ENCODE assay signal across 18 cellular contexts in genomic region chr13:102978168-102978567, GRCh38.
DNase-seq lines count a peak whose midpoint lies in the region; ATAC-seq and TF ChIP-seq lines count a peak whose summit lies in the region.
"Had no signal": no experiment of that assay in that cellular context is flagged by ENCODE, and none has a peak within 500 bp of the region (broad histone marks: within the 10 kb centered on the region; RNA-seq: fewer than 3 reads in every experiment).

No MANE protein-coding gene starts in this region.

- H3K4me3 ChIP-seq in astrocyte of the spinal cord (ENCODE audit: low read depth, low read length): no peak overlapping the region
- peak overlapping the region in 6 of 10 donors; percentile 16 to 44 (median 34) for H3K4me3 ChIP-seq in heart right ventricle
- H3K4me3 ChIP-seq in skeletal muscle tissue (ENCODE audit: low read length in 3 of 3): peak overlapping the region in 2 of 3 donors; percentile 6 to 57

- intact Hi-C loops in heart right ventricle (cut with DNase I): no loop called here

- H3K36me3 ChIP-seq in heart right ventricle: no peaks in the 10 kb centered on the region
- H3K36me3 ChIP-seq in skeletal muscle tissue (ENCODE audit: control insufficient read depth in 3 of 3, insufficient read depth in 3 of 3, low read length in 3 of 3): no peaks in the 10 kb centered on the region

- ATAC-seq in GM18868 (IDR thresholded peaks at IDR 0.05; ENCODE audit: unreplicated experiment) (peak; percentile 44), heart right ventricle (peak in 2 of 8 donors; percentile 30 to 34), GM21825 (IDR thresholded peaks at IDR 0.05; ENCODE audit: unreplicated experiment) (no peak)
- ATAC-seq in activated T-helper 17 cell treated with anti-CD3 and anti-CD28 coated beads, Interleukin-2, amount 50 U/mL, for 72 hours (replicated peaks): no peak
- ATAC-seq: activated CD8-positive, alpha-beta T cell treated with anti-CD3 and anti-CD28 coated beads for 36 hours; HepG2 had no signal

- H3K9me3 ChIP-seq in heart right ventricle: no peaks in the 10 kb centered on the region
- no peaks in the 10 kb centered on the region for H3K9me3 ChIP-seq in skeletal muscle tissue (ENCODE audit: control insufficient read depth in 3 of 3, low read length in 3 of 3)

- H3K27me3 Mint-ChIP-seq in activated T-helper 17 cell treated with anti-CD3 and anti-CD28 coated beads, Interleukin-2, amount 50 U/mL, for 72 hours: peaks cover 21% of the 10 kb centered on the region

- DNase-seq in astrocyte of the spinal cord (ENCODE audit: low read depth, low spot score) (peak; percentile 2), heart right ventricle (no peak), HuH-7 (ENCODE audit: low spot score) (no peak), HK-2 (ENCODE audit: unreplicated experiment) (no peak)
- DNase-seq: activated CD8-positive, alpha-beta T cell treated with anti-CD3 and anti-CD28 coated beads for 36 hours; cortex of kidney; H7; MV-4-11; NCI-H2029 treated with DMSO at 0.1 percent for 48 hours; NCI-H526 had no signal

- peaks cover 0 to 4% (median 0%) of the 10 kb centered on the region in 7 donors for H3K27me3 ChIP-seq in heart right ventricle
- H3K27me3 ChIP-seq in skeletal muscle tissue (ENCODE audit: control insufficient read depth in 3 of 3, insufficient read depth in 3 of 3, low read length in 3 of 3): peaks cover 0 to 3% (median 0%) of the 10 kb centered on the region in 3 donors

- H3K27ac ChIP-seq in heart right ventricle (peak overlapping the region in 4 of 10 donors; percentile 11 to 59 (median 42)), skeletal muscle tissue (ENCODE audit: low read depth, low read length) (no peak overlapping the region)
- H3K27ac ChIP-seq: C4-2B, epithelial cell of prostate, parathyroid adenoma had no signal

- H3K4me1 ChIP-seq in heart right ventricle (peaks cover 0 to 7% (median 0%) of the 10 kb centered on the region in 9 donors), skeletal muscle tissue (ENCODE audit: control insufficient read depth in 3 of 3, insufficient read depth in 3 of 3, low read length in 3 of 3) (no peaks in the 10 kb centered on the region)
- H3K4me1 ChIP-seq: parathyroid adenoma had no signal

- TF ChIP-seq CTCF in astrocyte of the spinal cord (IDR thresholded peaks at IDR 0.05; ENCODE audit: low read depth, low read length) (no peak), heart right ventricle (IDR thresholded peaks at IDR 0.05) (no peak)

- H3K9me3 Mint-ChIP-seq in activated T-helper 17 cell treated with anti-CD3 and anti-CD28 coated beads, Interleukin-2, amount 50 U/mL, for 72 hours: peaks cover 3% of the 10 kb centered on the region
- H3K9me3 Mint-ChIP-seq: activated CD8-positive, alpha-beta T cell treated with anti-CD3 and anti-CD28 coated beads for 36 hours had no signal

- in situ Hi-C loops in astrocyte of the spinal cord (cut with HindIII; ENCODE audit: low sequenced_read_pairs): no loop called here

- 61 to 70% methylated on average over 4 of the region's 4 CpGs for WGBS in heart right ventricle, 2 donors

- H3K4me3 Mint-ChIP-seq in activated T-helper 17 cell treated with anti-CD3 and anti-CD28 coated beads, Interleukin-2, amount 50 U/mL, for 72 hours: no peak overlapping the region
- H3K4me3 Mint-ChIP-seq: activated CD8-positive, alpha-beta T cell treated with anti-CD3 and anti-CD28 coated beads for 36 hours had no signal

- no peaks in the 10 kb centered on the region for H3K36me3 Mint-ChIP-seq in activated T-helper 17 cell treated with anti-CD3 and anti-CD28 coated beads, Interleukin-2, amount 50 U/mL, for 72 hours (ENCODE audit: low read depth)

- no peak overlapping the region for H3K9ac ChIP-seq in skeletal muscle tissue (ENCODE audit: low read depth in 1 of 3, low read length in 3 of 3)
- H3K9ac ChIP-seq: parathyroid adenoma had no signal

- no peak overlapping the region for H3K27ac Mint-ChIP-seq in activated T-helper 17 cell treated with anti-CD3 and anti-CD28 coated beads, Interleukin-2, amount 50 U/mL, for 72 hours
- H3K27ac Mint-ChIP-seq: activated CD8-positive, alpha-beta T cell treated with anti-CD3 and anti-CD28 coated beads for 36 hours had no signal

- no peaks in the 10 kb centered on the region for H3K4me1 Mint-ChIP-seq in activated T-helper 17 cell treated with anti-CD3 and anti-CD28 coated beads, Interleukin-2, amount 50 U/mL, for 72 hours
